ENCODE assay signal across 14 cellular contexts in the genomic region with DNA sequence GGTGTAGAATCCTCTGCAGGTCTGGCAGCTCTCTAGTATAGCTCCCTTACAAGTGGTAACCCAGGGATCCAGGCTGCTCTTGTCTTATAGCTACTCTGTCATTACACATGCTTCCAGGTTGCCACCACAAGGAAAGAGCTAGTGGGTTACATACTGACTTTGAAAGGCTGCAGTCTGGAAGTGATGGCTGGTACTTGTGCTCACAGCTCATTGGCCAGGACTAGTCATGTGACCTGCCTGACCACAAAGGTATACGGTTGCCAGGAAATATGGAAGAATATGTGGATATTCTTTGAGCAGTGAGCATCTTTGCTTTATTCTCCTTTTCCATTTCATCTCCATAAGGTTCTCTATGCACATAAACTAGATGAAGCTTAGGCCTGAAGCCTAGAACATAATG. TPM values are rescaled to one million over a fixed set of nuclear protein-coding genes. Genes with fewer than 3 reads are reported as not detected.
A peak's percentile ranks its signal among the peaks of the same experiment; 100 is the strongest.
DNase-seq lines count a peak whose midpoint lies in the region; ATAC-seq lines count a peak whose summit lies in the region.
"Had no signal": no experiment of that assay in that cellular context is flagged by ENCODE, and none has a peak within 500 bp of the region (broad histone marks: within the 10 kb centered on the region; RNA-seq: fewer than 3 reads in every experiment).

No MANE protein-coding gene starts in this region.

- intact Hi-C loops in activated CD4-positive, alpha-beta T cell treated with anti-CD3 and anti-CD28 coated beads, Interleukin-2, amount 10 ng/mL, durations not matched to agents 24 days and 14 days (cut with micrococcal nuclease), result no loop called here
- intact Hi-C loops in head of caudate nucleus (cut with DNase I), result no loop called here

- H3K27ac ChIP-seq in KOPT-K1 (ENCODE audit: low read depth, low read length, poor library complexity, severe bottlenecking), result peak overlapping the region; percentile 56
- H3K27ac ChIP-seq: gastroesophageal sphincter had no signal

- H3K36me3 Mint-ChIP-seq in activated CD4-positive, alpha-beta T cell treated with anti-CD3 and anti-CD28 coated beads, Interleukin-2, amount 10 ng/mL, durations not matched to agents 24 days and 14 days (ENCODE audit: low read depth), result peaks cover 5% of the 10 kb centered on the region
- H3K36me3 Mint-ChIP-seq in effector memory CD8-positive, alpha-beta T cell (ENCODE audit: insufficient read depth), result peaks cover 8% of the 10 kb centered on the region
- no peaks in the 10 kb centered on the region for H3K36me3 Mint-ChIP-seq in stimulated activated effector memory CD8-positive, alpha-beta T cell treated with anti-CD3 and anti-CD28 coated beads, Interleukin-12 subunit alpha, Interleukin-12 subunit beta, amount 100 ng/mL, for 72 hours

- DNase-seq in activated CD4-positive, alpha-beta T cell treated with anti-CD3 and anti-CD28 coated beads, Interleukin-2, amount 10 ng/mL, durations not matched to agents 24 days and 14 days, result peak; percentile 62
- no peak for DNase-seq in activated CD4-positive, alpha-beta T cell treated with anti-CD3 and anti-CD28 coated beads for 1 hour
- no peak for DNase-seq in effector memory CD8-positive, alpha-beta T cell
- DNase-seq in stimulated activated effector memory CD8-positive, alpha-beta T cell treated with anti-CD3 and anti-CD28 coated beads, Interleukin-12 subunit alpha, Interleukin-12 subunit beta, amount 100 ng/mL, for 72 hours (ENCODE audit: low spot score in 2 of 2), result no peak
- DNase-seq in KG1 (lab: John Stamatoyannopoulos, UW), result no peak
- no peak for DNase-seq in head of caudate nucleus
- DNase-seq: amniotic stem cell, dorsolateral prefrontal cortex, MM.1S, NCI-H446 treated with DMSO at 0.1 percent for 48 hours, posterior cingulate gyrus had no signal

- H3K9me3 Mint-ChIP-seq in activated CD4-positive, alpha-beta T cell treated with anti-CD3 and anti-CD28 coated beads, Interleukin-2, amount 10 ng/mL, durations not matched to agents 24 days and 14 days, result no peaks in the 10 kb centered on the region
- H3K9me3 Mint-ChIP-seq in effector memory CD8-positive, alpha-beta T cell, result no peaks in the 10 kb centered on the region
- H3K9me3 Mint-ChIP-seq in stimulated activated effector memory CD8-positive, alpha-beta T cell treated with anti-CD3 and anti-CD28 coated beads, Interleukin-12 subunit alpha, Interleukin-12 subunit beta, amount 100 ng/mL, for 72 hours, result no peaks in the 10 kb centered on the region

- no peak overlapping the region for H3K4me3 Mint-ChIP-seq in activated CD4-positive, alpha-beta T cell treated with anti-CD3 and anti-CD28 coated beads, Interleukin-2, amount 10 ng/mL, durations not matched to agents 24 days and 14 days
- no peak overlapping the region for H3K4me3 Mint-ChIP-seq in effector memory CD8-positive, alpha-beta T cell
- H3K4me3 Mint-ChIP-seq in stimulated activated effector memory CD8-positive, alpha-beta T cell treated with anti-CD3 and anti-CD28 coated beads, Interleukin-12 subunit alpha, Interleukin-12 subunit beta, amount 100 ng/mL, for 72 hours, result no peak overlapping the region

- H3K9me3 ChIP-seq in KOPT-K1 (ENCODE audit: insufficient read depth, low read length, poor library complexity, severe bottlenecking), result no peaks in the 10 kb centered on the region
- H3K9me3 ChIP-seq: gastroesophageal sphincter had no signal

- peak overlapping the region; percentile 1 for H3K27ac Mint-ChIP-seq in activated CD4-positive, alpha-beta T cell treated with anti-CD3 and anti-CD28 coated beads, Interleukin-2, amount 10 ng/mL, durations not matched to agents 24 days and 14 days
- H3K27ac Mint-ChIP-seq in effector memory CD8-positive, alpha-beta T cell, result peak overlapping the region; percentile 1 to 46
- H3K27ac Mint-ChIP-seq in stimulated activated effector memory CD8-positive, alpha-beta T cell treated with anti-CD3 and anti-CD28 coated beads, Interleukin-12 subunit alpha, Interleukin-12 subunit beta, amount 100 ng/mL, for 72 hours, result peak overlapping the region; percentile 49

- peak; percentile 36 for ATAC-seq in effector memory CD8-positive, alpha-beta T cell (replicated peaks)
- no peak for ATAC-seq in stimulated activated effector memory CD8-positive, alpha-beta T cell treated with anti-CD3 and anti-CD28 coated beads, Interleukin-12 subunit alpha, Interleukin-12 subunit beta, amount 100 ng/mL, for 72 hours
- ATAC-seq in HG02642 (IDR thresholded peaks at IDR 0.05; ENCODE audit: poor library complexity, unreplicated experiment), result no peak
- ATAC-seq: gastroesophageal sphincter had no signal

- H3K27me3 Mint-ChIP-seq in activated CD4-positive, alpha-beta T cell treated with anti-CD3 and anti-CD28 coated beads, Interleukin-2, amount 10 ng/mL, durations not matched to agents 24 days and 14 days, result no peaks in the 10 kb centered on the region
- no peaks in the 10 kb centered on the region for H3K27me3 Mint-ChIP-seq in effector memory CD8-positive, alpha-beta T cell

- peaks cover 38% of the 10 kb centered on the region for H3K4me1 Mint-ChIP-seq in activated CD4-positive, alpha-beta T cell treated with anti-CD3 and anti-CD28 coated beads, Interleukin-2, amount 10 ng/mL, durations not matched to agents 24 days and 14 days
- peaks cover 55 to 78% of the 10 kb centered on the region in 2 donors for H3K4me1 Mint-ChIP-seq in effector memory CD8-positive, alpha-beta T cell (ENCODE audit: low read depth in 2 of 2)
- peaks cover 82% of the 10 kb centered on the region for H3K4me1 Mint-ChIP-seq in stimulated activated effector memory CD8-positive, alpha-beta T cell treated with anti-CD3 and anti-CD28 coated beads, Interleukin-12 subunit alpha, Interleukin-12 subunit beta, amount 100 ng/mL, for 72 hours

- no peaks in the 10 kb centered on the region for H3K36me3 ChIP-seq in KOPT-K1 (ENCODE audit: insufficient read depth, low read length)
- H3K36me3 ChIP-seq: gastroesophageal sphincter had no signal

RNA-seq across cellular contexts. Expression of a gene that starts 46.0 kb away (rescaled TPM):
- total RNA-seq in activated CD4-positive, alpha-beta T cell treated with anti-CD3 and anti-CD28 coated beads, Interleukin-2, amount 10 ng/mL, durations not matched to agents 24 days and 14 days, result 13.9 and 16.8 TPM in 2 replicates
